Comparison of ENCODE assay signal across 1 cellular context in the genomic region with DNA sequence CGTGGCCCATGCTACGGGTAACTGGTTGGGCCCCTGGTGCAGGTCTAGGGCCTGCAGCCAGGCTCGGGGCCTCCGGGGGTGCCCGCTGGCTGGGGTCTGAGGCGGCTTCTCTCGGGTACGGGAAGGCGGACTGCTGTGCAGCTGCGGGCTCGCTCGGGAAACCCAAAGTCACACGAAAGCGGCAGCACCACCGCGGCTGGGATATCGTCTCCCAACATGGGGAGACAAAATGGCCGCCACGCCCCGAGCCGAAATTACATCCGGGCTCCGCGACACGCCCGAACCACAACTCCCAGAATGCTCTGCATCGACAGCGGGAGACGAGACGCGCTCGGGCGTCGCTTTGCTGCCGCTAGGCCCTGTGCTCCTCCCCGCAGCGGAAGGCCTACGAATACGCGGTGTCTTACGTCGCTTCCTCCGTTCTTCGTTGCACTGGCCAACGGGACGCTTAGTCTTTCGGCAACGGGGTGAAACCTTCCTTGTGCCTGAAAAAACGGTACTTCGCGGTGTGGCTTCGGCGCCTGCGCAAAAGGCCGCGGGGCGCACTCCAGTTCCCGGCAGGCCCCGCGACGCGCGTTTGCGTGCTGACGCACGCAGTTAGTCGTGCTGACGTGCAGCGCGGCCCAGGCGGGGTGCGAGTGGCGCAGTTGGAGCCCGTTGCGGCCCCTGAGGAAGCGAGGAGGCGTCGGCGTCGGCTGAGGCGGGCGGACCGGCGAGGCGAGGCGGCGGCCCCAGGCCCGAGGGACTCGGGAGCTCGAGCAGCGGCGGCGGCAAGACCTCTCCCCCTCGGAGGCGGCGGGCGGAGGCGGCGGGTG.
TF ChIP-seq lines count a peak whose summit lies in the region.

A gene (plus strand): TSS at position 604 of the 815 bp plus-strand sequence. CDS start 3,727 bp downstream, outside the sequence.

TF ChIP-seq in HEK293, 187 proteins besides CTCF, POLR2A, EP300 and RAD21 (continued from another document and continues in another):
- TF ChIP-seq, protein P1, sequence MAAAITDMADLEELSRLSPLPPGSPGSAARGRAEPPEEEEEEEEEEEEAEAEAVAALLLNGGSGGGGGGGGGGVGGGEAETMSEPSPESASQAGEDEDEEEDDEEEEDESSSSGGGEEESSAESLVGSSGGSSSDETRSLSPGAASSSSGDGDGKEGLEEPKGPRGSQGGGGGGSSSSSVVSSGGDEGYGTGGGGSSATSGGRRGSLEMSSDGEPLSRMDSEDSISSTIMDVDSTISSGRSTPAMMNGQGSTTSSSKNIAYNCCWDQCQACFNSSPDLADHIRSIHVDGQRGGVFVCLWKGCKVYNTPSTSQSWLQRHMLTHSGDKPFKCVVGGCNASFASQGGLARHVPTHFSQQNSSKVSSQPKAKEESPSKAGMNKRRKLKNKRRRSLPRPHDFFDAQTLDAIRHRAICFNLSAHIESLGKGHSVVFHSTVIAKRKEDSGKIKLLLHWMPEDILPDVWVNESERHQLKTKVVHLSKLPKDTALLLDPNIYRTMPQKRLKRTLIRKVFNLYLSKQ (tag by site-specific recombination; IDR thresholded peaks at IDR 0.05; ENCODE audit: borderline replicate concordance) = no peak
- TF ChIP-seq ZNF169 (tag by site-specific recombination; IDR thresholded peaks at IDR 0.05) = no peak
- TF ChIP-seq, protein P2, sequence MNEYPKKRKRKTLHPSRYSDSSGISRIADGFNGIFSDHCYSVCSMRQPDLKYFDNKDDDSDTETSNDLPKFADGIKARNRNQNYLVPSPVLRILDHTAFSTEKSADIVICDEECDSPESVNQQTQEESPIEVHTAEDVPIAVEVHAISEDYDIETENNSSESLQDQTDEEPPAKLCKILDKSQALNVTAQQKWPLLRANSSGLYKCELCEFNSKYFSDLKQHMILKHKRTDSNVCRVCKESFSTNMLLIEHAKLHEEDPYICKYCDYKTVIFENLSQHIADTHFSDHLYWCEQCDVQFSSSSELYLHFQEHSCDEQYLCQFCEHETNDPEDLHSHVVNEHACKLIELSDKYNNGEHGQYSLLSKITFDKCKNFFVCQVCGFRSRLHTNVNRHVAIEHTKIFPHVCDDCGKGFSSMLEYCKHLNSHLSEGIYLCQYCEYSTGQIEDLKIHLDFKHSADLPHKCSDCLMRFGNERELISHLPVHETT (tag by site-specific recombination; IDR thresholded peaks at IDR 0.05) = peak; percentile 72
- TF ChIP-seq ZNF658 (tag by site-specific recombination; IDR thresholded peaks at IDR 0.05) = no peak
- no peak for TF ChIP-seq PRDM1 (tag by site-specific recombination; IDR thresholded peaks at IDR 0.05)
- no peak; the same call in 1 of the 2 replicates for TF ChIP-seq ZNF184 (tag by site-specific recombination; IDR thresholded peaks at IDR 0.05)
- TF ChIP-seq, protein P3, sequence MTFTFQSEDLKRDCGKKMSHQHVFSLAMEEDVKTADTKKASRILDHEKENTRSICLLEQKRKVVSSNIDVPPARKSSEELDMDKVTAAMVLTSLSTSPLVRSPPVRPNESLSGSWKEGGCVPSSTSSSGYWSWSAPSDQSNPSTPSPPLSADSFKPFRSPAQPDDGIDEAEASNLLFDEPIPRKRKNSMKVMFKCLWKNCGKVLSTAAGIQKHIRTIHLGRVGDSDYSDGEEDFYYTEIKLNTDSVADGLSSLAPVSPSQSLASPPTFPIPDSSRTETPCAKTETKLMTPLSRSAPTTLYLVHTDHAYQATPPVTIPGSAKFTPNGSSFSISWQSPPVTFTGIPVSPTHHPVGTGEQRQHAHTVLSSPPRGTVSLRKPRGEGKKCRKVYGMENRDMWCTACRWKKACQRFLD (tag by site-specific recombination; IDR thresholded peaks at IDR 0.05) = no peak
- TF ChIP-seq, protein P4, sequence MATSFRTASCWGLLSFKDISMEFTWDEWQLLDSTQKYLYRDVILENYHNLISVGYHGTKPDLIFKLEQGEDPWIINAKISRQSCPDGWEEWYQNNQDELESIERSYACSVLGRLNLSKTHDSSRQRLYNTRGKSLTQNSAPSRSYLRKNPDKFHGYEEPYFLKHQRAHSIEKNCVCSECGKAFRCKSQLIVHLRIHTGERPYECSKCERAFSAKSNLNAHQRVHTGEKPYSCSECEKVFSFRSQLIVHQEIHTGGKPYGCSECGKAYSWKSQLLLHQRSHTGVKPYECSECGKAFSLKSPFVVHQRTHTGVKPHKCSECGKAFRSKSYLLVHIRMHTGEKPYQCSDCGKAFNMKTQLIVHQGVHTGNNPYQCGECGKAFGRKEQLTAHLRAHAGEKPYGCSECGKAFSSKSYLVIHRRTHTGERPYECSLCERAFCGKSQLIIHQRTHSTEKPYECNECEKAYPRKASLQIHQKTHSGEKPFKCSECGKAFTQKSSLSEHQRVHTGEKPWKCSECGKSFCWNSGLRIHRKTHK (tag by site-specific recombination; IDR thresholded peaks at IDR 0.05) = no peak
- TF ChIP-seq, protein P5, sequence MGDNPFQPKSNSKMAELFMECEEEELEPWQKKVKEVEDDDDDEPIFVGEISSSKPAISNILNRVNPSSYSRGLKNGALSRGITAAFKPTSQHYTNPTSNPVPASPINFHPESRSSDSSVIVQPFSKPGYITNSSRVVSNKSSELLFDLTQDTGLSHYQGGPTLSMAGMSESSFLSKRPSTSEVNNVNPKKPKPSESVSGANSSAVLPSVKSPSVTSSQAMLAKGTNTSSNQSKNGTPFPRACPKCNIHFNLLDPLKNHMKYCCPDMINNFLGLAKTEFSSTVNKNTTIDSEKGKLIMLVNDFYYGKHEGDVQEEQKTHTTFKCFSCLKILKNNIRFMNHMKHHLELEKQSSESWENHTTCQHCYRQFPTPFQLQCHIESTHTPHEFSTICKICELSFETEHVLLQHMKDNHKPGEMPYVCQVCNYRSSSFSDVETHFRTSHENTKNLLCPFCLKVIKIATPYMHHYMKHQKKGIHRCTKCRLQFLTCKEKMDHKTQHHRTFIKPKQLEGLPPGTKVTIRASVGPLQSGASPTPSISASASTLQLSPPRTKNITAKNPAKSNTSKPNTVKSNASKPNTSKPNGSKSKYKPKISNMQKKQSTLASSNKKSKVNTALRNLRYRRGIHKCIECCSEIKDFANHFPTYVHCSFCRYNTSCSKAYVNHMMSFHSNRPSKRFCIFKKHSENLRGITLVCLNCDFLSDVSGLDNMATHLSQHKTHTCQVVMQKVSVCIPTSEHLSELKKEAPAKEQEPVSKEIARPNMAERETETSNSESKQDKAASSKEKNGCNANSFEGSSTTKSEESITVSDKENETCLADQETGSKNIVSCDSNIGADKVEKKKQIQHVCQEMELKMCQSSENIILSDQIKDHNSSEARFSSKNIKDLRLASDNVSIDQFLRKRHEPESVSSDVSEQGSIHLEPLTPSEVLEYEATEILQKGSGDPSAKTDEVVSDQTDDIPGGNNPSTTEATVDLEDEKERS (tag by site-specific recombination; IDR thresholded peaks at IDR 0.05) = no peak
- TF ChIP-seq, protein P6, sequence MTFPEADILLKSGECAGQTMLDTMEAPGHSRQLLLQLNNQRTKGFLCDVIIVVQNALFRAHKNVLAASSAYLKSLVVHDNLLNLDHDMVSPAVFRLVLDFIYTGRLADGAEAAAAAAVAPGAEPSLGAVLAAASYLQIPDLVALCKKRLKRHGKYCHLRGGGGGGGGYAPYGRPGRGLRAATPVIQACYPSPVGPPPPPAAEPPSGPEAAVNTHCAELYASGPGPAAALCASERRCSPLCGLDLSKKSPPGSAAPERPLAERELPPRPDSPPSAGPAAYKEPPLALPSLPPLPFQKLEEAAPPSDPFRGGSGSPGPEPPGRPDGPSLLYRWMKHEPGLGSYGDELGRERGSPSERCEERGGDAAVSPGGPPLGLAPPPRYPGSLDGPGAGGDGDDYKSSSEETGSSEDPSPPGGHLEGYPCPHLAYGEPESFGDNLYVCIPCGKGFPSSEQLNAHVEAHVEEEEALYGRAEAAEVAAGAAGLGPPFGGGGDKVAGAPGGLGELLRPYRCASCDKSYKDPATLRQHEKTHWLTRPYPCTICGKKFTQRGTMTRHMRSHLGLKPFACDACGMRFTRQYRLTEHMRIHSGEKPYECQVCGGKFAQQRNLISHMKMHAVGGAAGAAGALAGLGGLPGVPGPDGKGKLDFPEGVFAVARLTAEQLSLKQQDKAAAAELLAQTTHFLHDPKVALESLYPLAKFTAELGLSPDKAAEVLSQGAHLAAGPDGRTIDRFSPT (tag by site-specific recombination; IDR thresholded peaks at IDR 0.05) = no peak
- TF ChIP-seq SCRT1 (tag by site-specific recombination; IDR thresholded peaks at IDR 0.05; ENCODE audit: borderline replicate concordance) = no peak
- TF ChIP-seq ZNF776 (tag by site-specific recombination; IDR thresholded peaks at IDR 0.05; ENCODE audit: borderline replicate concordance) = no peak
- TF ChIP-seq ZNF747 (tag by site-specific recombination; IDR thresholded peaks at IDR 0.05) = no peak
- TF ChIP-seq ZNF221 (tag by site-specific recombination; IDR thresholded peaks at IDR 0.05; ENCODE audit: borderline replicate concordance) = 0 out of 2 replicates have a peak, but pooled peaks have one; percentile 44
- no peak for TF ChIP-seq ZNF16 (tag by site-specific recombination; IDR thresholded peaks at IDR 0.05; ENCODE audit: low read depth)
- TF ChIP-seq GLIS2 (tag by site-specific recombination; IDR thresholded peaks at IDR 0.05) = 0 out of 2 replicates have a peak, but pooled peaks have one; percentile 13
- TF ChIP-seq ZNF121 (tag by site-specific recombination; IDR thresholded peaks at IDR 0.05) = 0 out of 2 replicates have a peak, but pooled peaks have one; percentile 38
- peak; percentile 98 for TF ChIP-seq YY1 (tag by site-specific recombination; IDR thresholded peaks at IDR 0.05)
- no peak for TF ChIP-seq ZNF48 (tag by site-specific recombination; IDR thresholded peaks at IDR 0.05)
- TF ChIP-seq ZNF677 (tag by site-specific recombination; IDR thresholded peaks at IDR 0.05) = peak; percentile 65; the same call in 1 of the 2 replicates
- TF ChIP-seq ZNF654 (tag by site-specific recombination; IDR thresholded peaks at IDR 0.05; ENCODE audit: low read depth) = no peak
- peak; percentile 40; the same call in 1 of the 2 replicates for TF ChIP-seq ZNF146 (tag by site-specific recombination; IDR thresholded peaks at IDR 0.05)
- no peak for TF ChIP-seq HOXA7 (CRISPR knock-in tag; IDR thresholded peaks at IDR 0.05; ENCODE audit: borderline replicate concordance)
- TF ChIP-seq ZNF140 (tag by site-specific recombination; IDR thresholded peaks at IDR 0.05) = no peak
- TF ChIP-seq, protein P7, sequence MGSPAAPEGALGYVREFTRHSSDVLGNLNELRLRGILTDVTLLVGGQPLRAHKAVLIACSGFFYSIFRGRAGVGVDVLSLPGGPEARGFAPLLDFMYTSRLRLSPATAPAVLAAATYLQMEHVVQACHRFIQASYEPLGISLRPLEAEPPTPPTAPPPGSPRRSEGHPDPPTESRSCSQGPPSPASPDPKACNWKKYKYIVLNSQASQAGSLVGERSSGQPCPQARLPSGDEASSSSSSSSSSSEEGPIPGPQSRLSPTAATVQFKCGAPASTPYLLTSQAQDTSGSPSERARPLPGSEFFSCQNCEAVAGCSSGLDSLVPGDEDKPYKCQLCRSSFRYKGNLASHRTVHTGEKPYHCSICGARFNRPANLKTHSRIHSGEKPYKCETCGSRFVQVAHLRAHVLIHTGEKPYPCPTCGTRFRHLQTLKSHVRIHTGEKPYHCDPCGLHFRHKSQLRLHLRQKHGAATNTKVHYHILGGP (tag by site-specific recombination; IDR thresholded peaks at IDR 0.05) = no peak
- no peak for TF ChIP-seq ZNF423 (tag by site-specific recombination; IDR thresholded peaks at IDR 0.05)
- TF ChIP-seq, protein P8, sequence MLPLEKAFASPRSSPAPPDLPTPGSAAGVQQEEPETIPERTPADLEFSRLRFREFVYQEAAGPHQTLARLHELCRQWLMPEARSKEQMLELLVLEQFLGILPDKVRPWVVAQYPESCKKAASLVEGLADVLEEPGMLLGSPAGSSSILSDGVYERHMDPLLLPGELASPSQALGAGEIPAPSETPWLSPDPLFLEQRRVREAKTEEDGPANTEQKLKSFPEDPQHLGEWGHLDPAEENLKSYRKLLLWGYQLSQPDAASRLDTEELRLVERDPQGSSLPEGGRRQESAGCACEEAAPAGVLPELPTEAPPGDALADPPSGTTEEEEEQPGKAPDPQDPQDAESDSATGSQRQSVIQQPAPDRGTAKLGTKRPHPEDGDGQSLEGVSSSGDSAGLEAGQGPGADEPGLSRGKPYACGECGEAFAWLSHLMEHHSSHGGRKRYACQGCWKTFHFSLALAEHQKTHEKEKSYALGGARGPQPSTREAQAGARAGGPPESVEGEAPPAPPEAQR (tag by site-specific recombination; IDR thresholded peaks at IDR 0.05) = no peak
- no peak for TF ChIP-seq ZNF558 (tag by site-specific recombination; IDR thresholded peaks at IDR 0.05)
- TF ChIP-seq, protein P9, sequence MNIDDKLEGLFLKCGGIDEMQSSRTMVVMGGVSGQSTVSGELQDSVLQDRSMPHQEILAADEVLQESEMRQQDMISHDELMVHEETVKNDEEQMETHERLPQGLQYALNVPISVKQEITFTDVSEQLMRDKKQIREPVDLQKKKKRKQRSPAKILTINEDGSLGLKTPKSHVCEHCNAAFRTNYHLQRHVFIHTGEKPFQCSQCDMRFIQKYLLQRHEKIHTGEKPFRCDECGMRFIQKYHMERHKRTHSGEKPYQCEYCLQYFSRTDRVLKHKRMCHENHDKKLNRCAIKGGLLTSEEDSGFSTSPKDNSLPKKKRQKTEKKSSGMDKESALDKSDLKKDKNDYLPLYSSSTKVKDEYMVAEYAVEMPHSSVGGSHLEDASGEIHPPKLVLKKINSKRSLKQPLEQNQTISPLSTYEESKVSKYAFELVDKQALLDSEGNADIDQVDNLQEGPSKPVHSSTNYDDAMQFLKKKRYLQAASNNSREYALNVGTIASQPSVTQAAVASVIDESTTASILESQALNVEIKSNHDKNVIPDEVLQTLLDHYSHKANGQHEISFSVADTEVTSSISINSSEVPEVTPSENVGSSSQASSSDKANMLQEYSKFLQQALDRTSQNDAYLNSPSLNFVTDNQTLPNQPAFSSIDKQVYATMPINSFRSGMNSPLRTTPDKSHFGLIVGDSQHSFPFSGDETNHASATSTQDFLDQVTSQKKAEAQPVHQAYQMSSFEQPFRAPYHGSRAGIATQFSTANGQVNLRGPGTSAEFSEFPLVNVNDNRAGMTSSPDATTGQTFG (tag by site-specific recombination; IDR thresholded peaks at IDR 0.05; ENCODE audit: borderline replicate concordance) = peak; percentile 66; the same call in 1 of the 2 replicates
- TF ChIP-seq ZNF341 (tag by site-specific recombination; IDR thresholded peaks at IDR 0.05; ENCODE audit: low read depth) = peak; percentile 79
- peak; percentile 96 for TF ChIP-seq ZSCAN30 (tag by site-specific recombination; IDR thresholded peaks at IDR 0.05)
- peak; percentile 72 for TF ChIP-seq ZNF596 (tag by site-specific recombination; IDR thresholded peaks at IDR 0.05)
- no peak for TF ChIP-seq ZNF302 (tag by site-specific recombination; IDR thresholded peaks at IDR 0.05; ENCODE audit: low read depth)
- TF ChIP-seq, protein P10, sequence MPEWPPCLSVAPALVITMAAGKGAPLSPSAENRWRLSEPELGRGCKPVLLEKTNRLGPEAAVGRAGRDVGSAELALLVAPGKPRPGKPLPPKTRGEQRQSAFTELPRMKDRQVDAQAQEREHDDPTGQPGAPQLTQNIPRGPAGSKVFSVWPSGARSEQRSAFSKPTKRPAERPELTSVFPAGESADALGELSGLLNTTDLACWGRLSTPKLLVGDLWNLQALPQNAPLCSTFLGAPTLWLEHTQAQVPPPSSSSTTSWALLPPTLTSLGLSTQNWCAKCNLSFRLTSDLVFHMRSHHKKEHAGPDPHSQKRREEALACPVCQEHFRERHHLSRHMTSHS (tag by site-specific recombination; IDR thresholded peaks at IDR 0.05) = no peak
- TF ChIP-seq ZNF132 (tag by site-specific recombination; IDR thresholded peaks at IDR 0.05; ENCODE audit: borderline replicate concordance) = no peak
